Comparison of ENCODE assay signal across 8 cellular contexts in genomic region chr10:21534611-21535493, GRCh38. TPM values are rescaled to one million over a fixed set of nuclear protein-coding genes. Genes with fewer than 3 reads are reported as not detected.
DNase-seq lines count a peak whose midpoint lies in the region; ATAC-seq and TF ChIP-seq lines count a peak whose summit lies in the region.

No MANE protein-coding gene starts in this region.

- no peaks in the 10 kb centered on the region; the same call in 1 of the 2 replicates for H3K9me3 ChIP-seq in AG04450 (ENCODE audit: control insufficient read depth, insufficient read depth, low read length)

- peak; percentile 3; the same call in 1 of the 2 replicates for TF ChIP-seq CTCF in AG04450 (IDR thresholded peaks at IDR 0.05; ENCODE audit: low read depth, low read length)
- TF ChIP-seq CTCF in WTC11 (IDR thresholded peaks at IDR 0.05), result no peak

- H3K27ac ChIP-seq in AG04450 (ENCODE audit: low read depth, low read length), result peak overlapping the region; percentile 39

- DNase-seq in AG04450 (ENCODE audit: low read depth, low spot score) (no peak), WTC11 (ENCODE audit: low spot score) (peak; percentile 60), cerebellar cortex (ENCODE audit: low spot score) (peak; percentile 59), kidney tubule cell (ENCODE audit: low spot score) (peak; percentile 52)
- peak; percentile 38 for DNase-seq in stimulated activated CD4-positive, alpha-beta T cell treated with anti-CD3 and anti-CD28 coated beads, Interleukin-1b, Interleukin-23, amount 100 ng/mL, for 48 hours

- no peaks in the 10 kb centered on the region for H3K27me3 Mint-ChIP-seq in WTC11 (ENCODE audit: low read depth)

- peaks cover 18% of the 10 kb centered on the region for H3K36me3 Mint-ChIP-seq in WTC11

- H3K27ac Mint-ChIP-seq in WTC11, result peak overlapping the region; percentile 87

- TF ChIP-seq EP300 in Ishikawa (IDR thresholded peaks at IDR 0.05; ENCODE audit: borderline replicate concordance), result no peak

- POLR2A ChIA-PET in AG04450 (lab: Yijun Ruan, JAX), result no interaction called here
- POLR2A ChIA-PET in WTC11 (lab: Charles Lee), result interaction anchor here (0.8 kb wide), 1 partner anchor 26 kb away, joined by 3 read pairs; no protein-coding TSS in a partner anchor

- H3K9me3 Mint-ChIP-seq in WTC11, result no peaks in the 10 kb centered on the region

- H3K27me3 ChIP-seq in AG04450 (ENCODE audit: control insufficient read depth, insufficient read depth, low read length), result no peaks in the 10 kb centered on the region

- peaks cover 42% of the 10 kb centered on the region for H3K4me1 Mint-ChIP-seq in WTC11

- CTCF ChIA-PET in AG04450 (lab: Charles Lee) (no interaction called here), WTC11 (lab: Charles Lee) (no interaction called here)

- H3K4me3 ChIP-seq in AG04450 (ENCODE audit: low read depth, low read length), result peak overlapping the region; percentile 78

- peak; percentile 22 for ATAC-seq in GM18867 (IDR thresholded peaks at IDR 0.05; ENCODE audit: unreplicated experiment)
- ATAC-seq in WTC11, result peak; percentile 7
- ATAC-seq in HG03565 (IDR thresholded peaks at IDR 0.05; ENCODE audit: unreplicated experiment), result no peak

- TF ChIP-seq RAD21 in Ishikawa (IDR thresholded peaks at IDR 0.05; ENCODE audit: low read depth), result no peak

- peak overlapping the region; percentile 76 for H3K4me3 Mint-ChIP-seq in WTC11

TF ChIP-seq in Ishikawa, 13 proteins besides CTCF, POLR2A, EP300 and RAD21:
- TF ChIP-seq TCF12 (IDR thresholded peaks at IDR 0.05; ENCODE audit: low read depth) (no peak), ZBTB7A (IDR thresholded peaks at IDR 0.05; ENCODE audit: low read depth) (0 out of 2 replicates have a peak, but pooled peaks have one; percentile 32)
- TF ChIP-seq, protein P1, sequence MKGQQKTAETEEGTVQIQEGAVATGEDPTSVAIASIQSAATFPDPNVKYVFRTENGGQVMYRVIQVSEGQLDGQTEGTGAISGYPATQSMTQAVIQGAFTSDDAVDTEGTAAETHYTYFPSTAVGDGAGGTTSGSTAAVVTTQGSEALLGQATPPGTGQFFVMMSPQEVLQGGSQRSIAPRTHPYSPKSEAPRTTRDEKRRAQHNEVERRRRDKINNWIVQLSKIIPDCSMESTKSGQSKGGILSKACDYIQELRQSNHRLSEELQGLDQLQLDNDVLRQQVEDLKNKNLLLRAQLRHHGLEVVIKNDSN (IDR thresholded peaks at IDR 0.05), result peak; percentile 70
TF ChIP-seq in Ishikawa: peak in this region for 2.

TF ChIP-seq in WTC11, 78 proteins besides CTCF, POLR2A, EP300 and RAD21 (continues in another document):
- TF ChIP-seq, protein P2, sequence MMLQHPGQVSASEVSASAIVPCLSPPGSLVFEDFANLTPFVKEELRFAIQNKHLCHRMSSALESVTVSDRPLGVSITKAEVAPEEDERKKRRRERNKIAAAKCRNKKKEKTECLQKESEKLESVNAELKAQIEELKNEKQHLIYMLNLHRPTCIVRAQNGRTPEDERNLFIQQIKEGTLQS (CRISPR knock-in tag; conservative IDR thresholded peaks at IDR 0.05), result no peak
- no peak for TF ChIP-seq NR1H2 (CRISPR knock-in tag; IDR thresholded peaks at IDR 0.05)
- TF ChIP-seq ZMAT4 (CRISPR knock-in tag; IDR thresholded peaks at IDR 0.05), result no peak
- TF ChIP-seq HMGXB4 (CRISPR knock-in tag; IDR thresholded peaks at IDR 0.05), result peak; percentile 36; the same call in 1 of the 2 replicates
- no peak for TF ChIP-seq ZNF317 (CRISPR knock-in tag; IDR thresholded peaks at IDR 0.05; ENCODE audit: borderline replicate concordance, low read depth)
- no peak for TF ChIP-seq ZBTB21 (CRISPR knock-in tag; IDR thresholded peaks at IDR 0.05; ENCODE audit: borderline replicate concordance)
- no peak for TF ChIP-seq ZNF423 (CRISPR knock-in tag; IDR thresholded peaks at IDR 0.05)
- TF ChIP-seq ZNF121 (CRISPR knock-in tag; IDR thresholded peaks at IDR 0.05), result no peak
- no peak for TF ChIP-seq OVOL2 (CRISPR knock-in tag; IDR thresholded peaks at IDR 0.05; ENCODE audit: borderline replicate concordance)
- 0 out of 2 replicates have a peak, but pooled peaks have one; percentile 44 for TF ChIP-seq MYBL2 (CRISPR knock-in tag; IDR thresholded peaks at IDR 0.05)
- no peak for TF ChIP-seq MXD4 (CRISPR knock-in tag; IDR thresholded peaks at IDR 0.05; ENCODE audit: borderline replicate concordance)
- TF ChIP-seq, protein P3, sequence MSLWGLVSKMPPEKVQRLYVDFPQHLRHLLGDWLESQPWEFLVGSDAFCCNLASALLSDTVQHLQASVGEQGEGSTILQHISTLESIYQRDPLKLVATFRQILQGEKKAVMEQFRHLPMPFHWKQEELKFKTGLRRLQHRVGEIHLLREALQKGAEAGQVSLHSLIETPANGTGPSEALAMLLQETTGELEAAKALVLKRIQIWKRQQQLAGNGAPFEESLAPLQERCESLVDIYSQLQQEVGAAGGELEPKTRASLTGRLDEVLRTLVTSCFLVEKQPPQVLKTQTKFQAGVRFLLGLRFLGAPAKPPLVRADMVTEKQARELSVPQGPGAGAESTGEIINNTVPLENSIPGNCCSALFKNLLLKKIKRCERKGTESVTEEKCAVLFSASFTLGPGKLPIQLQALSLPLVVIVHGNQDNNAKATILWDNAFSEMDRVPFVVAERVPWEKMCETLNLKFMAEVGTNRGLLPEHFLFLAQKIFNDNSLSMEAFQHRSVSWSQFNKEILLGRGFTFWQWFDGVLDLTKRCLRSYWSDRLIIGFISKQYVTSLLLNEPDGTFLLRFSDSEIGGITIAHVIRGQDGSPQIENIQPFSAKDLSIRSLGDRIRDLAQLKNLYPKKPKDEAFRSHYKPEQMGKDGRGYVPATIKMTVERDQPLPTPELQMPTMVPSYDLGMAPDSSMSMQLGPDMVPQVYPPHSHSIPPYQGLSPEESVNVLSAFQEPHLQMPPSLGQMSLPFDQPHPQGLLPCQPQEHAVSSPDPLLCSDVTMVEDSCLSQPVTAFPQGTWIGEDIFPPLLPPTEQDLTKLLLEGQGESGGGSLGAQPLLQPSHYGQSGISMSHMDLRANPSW (CRISPR knock-in tag; conservative IDR thresholded peaks at IDR 0.05; ENCODE audit: low read depth), result no peak
- TF ChIP-seq CREM (CRISPR knock-in tag; IDR thresholded peaks at IDR 0.05), result no peak
- no peak for TF ChIP-seq IRF2 (CRISPR knock-in tag; IDR thresholded peaks at IDR 0.05; ENCODE audit: borderline replicate concordance, low read depth)
- TF ChIP-seq, protein P4, sequence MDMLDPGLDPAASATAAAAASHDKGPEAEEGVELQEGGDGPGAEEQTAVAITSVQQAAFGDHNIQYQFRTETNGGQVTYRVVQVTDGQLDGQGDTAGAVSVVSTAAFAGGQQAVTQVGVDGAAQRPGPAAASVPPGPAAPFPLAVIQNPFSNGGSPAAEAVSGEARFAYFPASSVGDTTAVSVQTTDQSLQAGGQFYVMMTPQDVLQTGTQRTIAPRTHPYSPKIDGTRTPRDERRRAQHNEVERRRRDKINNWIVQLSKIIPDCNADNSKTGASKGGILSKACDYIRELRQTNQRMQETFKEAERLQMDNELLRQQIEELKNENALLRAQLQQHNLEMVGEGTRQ (CRISPR knock-in tag; IDR thresholded peaks at IDR 0.05), result peak; percentile 75
- TF ChIP-seq GTF2I (CRISPR knock-in tag; conservative IDR thresholded peaks at IDR 0.05), result no peak
- TF ChIP-seq ZSCAN18 (CRISPR knock-in tag; IDR thresholded peaks at IDR 0.05), result no peak
- TF ChIP-seq ZNF416 (CRISPR knock-in tag; IDR thresholded peaks at IDR 0.05), result no peak
- TF ChIP-seq GABPB1 (CRISPR knock-in tag; IDR thresholded peaks at IDR 0.05), result no peak
- TF ChIP-seq EMX1 (CRISPR knock-in tag; IDR thresholded peaks at IDR 0.05), result no peak
- 0 out of 2 replicates have a peak, but pooled peaks have one; percentile 9 for TF ChIP-seq FOXK1 (CRISPR knock-in tag; IDR thresholded peaks at IDR 0.05)
- TF ChIP-seq SMAD4 (CRISPR knock-in tag; IDR thresholded peaks at IDR 0.05), result no peak
- no peak for TF ChIP-seq TEAD4 (CRISPR knock-in tag; IDR thresholded peaks at IDR 0.05)
- TF ChIP-seq KAT7 (CRISPR knock-in tag; IDR thresholded peaks at IDR 0.05; ENCODE audit: borderline replicate concordance), result no peak; the same call in 1 of the 2 replicates
- TF ChIP-seq FOXJ3 (CRISPR knock-in tag; IDR thresholded peaks at IDR 0.05; ENCODE audit: borderline replicate concordance), result no peak

RNA-seq across cellular contexts. Expression of gene MLLT10, which starts 0.8 kb away (rescaled TPM):
- 35.3 and 41.0 TPM in 2 replicates for polyA plus RNA-seq in AG04450 (2011; rRNA removed)
- 60.7 and 83.6 TPM in 2 replicates for polyA minus RNA-seq in AG04450 (2011; rRNA and poly(A)+ RNA removed)
- total RNA-seq in WTC11 (2021), result 52.7 to 60.3 TPM (median 60.1 TPM) in 3 replicates

RNA-seq across cellular contexts. Expression of gene SKIDA1, which starts 9.4 kb away (rescaled TPM):
- polyA plus RNA-seq in AG04450 (2011; rRNA removed), result 0.62 and 0.63 TPM in 2 replicates
- polyA minus RNA-seq in AG04450 (2011; rRNA and poly(A)+ RNA removed), result 0.83 and 0.87 TPM in 2 replicates
- total RNA-seq in WTC11 (2021), result 9.4 to 12.9 TPM (median 11.8 TPM) in 3 replicates
